Comparison of ENCODE assay signal across 20 cellular contexts in the genomic region with DNA sequence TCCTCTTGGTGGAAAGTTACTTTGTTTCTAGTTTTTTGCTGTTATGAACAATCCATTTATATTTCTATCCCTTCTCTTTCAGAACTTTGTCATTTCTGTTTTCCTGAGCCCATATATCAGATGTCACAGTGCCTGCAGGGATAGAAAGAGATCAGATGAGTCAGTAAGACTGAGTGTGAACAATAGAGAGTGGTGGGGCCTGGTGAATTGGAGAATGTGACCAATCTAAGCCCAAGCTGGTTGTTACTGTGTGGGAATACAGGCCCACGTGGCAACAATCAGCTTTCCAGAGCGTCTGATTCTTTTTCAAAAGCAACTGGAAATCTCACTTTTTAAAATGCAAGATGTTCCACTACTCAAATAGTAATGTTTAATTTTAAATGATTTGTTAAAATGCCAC. TPM values are rescaled to one million over a fixed set of nuclear protein-coding genes. Genes with fewer than 3 reads are reported as not detected.
DNase-seq lines count a peak whose midpoint lies in the region; ATAC-seq, FAIRE-seq and TF ChIP-seq lines count a peak whose summit lies in the region.
"Had no signal": no experiment of that assay in that cellular context is flagged by ENCODE, and none has a peak within 500 bp of the region (broad histone marks: within the 10 kb centered on the region; RNA-seq: fewer than 3 reads in every experiment).

No MANE protein-coding gene starts in this region.

- H3K79me2 ChIP-seq in GM12878 (ENCODE audit: control insufficient read depth, insufficient read depth, low read length) = peaks cover 50% of the 10 kb centered on the region

- RAD21 ChIA-PET in GM12878 (lab: Charles Lee; ENCODE audit: unreplicated experiment) = interaction anchor here (0.7 to 2.4 kb wide), 3 partner anchors 18 to 28 kb away, joined by 3 to 6 read pairs (median 4); a partner anchor contains a TSS

- H3K36me3 ChIP-seq in HUES64 (ENCODE audit: insufficient read depth, low read length) (peaks cover 54% of the 10 kb centered on the region), GM12878 (ENCODE audit: control insufficient read depth in 2 of 2, insufficient read depth in 2 of 2, low read length in 1 of 2) (peaks cover 0 to 16% of the 10 kb centered on the region in 2 experiments; a peak in 3 of 4 replicates)

- no peak overlapping the region for H2AFZ ChIP-seq in GM12878 (ENCODE audit: control insufficient read depth, low read depth, low read length)
- H2AFZ ChIP-seq: GM23248 had no signal

- H3K27ac Mint-ChIP-seq in activated CD4-positive, alpha-beta T cell treated with anti-CD3 and anti-CD28 coated beads for 36 hours = peak overlapping the region; percentile 66
- H3K27ac Mint-ChIP-seq in neural crest cell (ENCODE audit: unreplicated experiment) = peak overlapping the region; percentile 82
- H3K27ac Mint-ChIP-seq: activated naive CD4-positive, alpha-beta T cell treated with anti-CD3 and anti-CD28 coated beads, Interleukin-2, amount 50 U/mL, for 24 hours; CD8-positive, alpha-beta T cell; nephron had no signal

- TF ChIP-seq POLR2A in GM12878 (IDR thresholded peaks at IDR 0.05; ENCODE audit: low read depth, low read length) = no peak

- no peaks in the 10 kb centered on the region for H3K9me3 ChIP-seq in HUES64 (ENCODE audit: insufficient read depth, low read depth, low read length)
- H3K9me3 ChIP-seq in GM12878 (replicated peaks; ENCODE audit: control insufficient read depth, insufficient read depth, low read length) = no peaks in the 10 kb centered on the region

- peaks cover 7% of the 10 kb centered on the region; the same call in 1 of the 2 replicates for H3K4me1 ChIP-seq in HUES64 (ENCODE audit: insufficient read depth, low read length)
- H3K4me1 ChIP-seq in GM12878 (ENCODE audit: control insufficient read depth, insufficient read depth, low read length) = peaks cover 17% of the 10 kb centered on the region; the same call in 1 of the 2 replicates

- intact Hi-C loops in activated CD4-positive, alpha-beta T cell treated with anti-CD3 and anti-CD28 coated beads for 36 hours (cut with DNase I, micrococcal nuclease) = no loop called here
- intact Hi-C loops in GM12878 (cut with micrococcal nuclease; ENCODE audit: unreplicated experiment) = no loop called here

- no TSS peak for BruUV-seq in GM12878 (replicated peaks; lab: Mats Ljungman, UMichigan)

- SMC1A ChIA-PET in GM12878 (lab: Charles Lee; ENCODE audit: uncharacterized antibody, unreplicated experiment) = interaction anchor here (0.6 to 1.2 kb wide), 3 partner anchors 8 to 147 kb away, joined by 3 to 6 read pairs (median 3); no protein-coding TSS in a partner anchor

- H3K27me3 Mint-ChIP-seq in activated CD4-positive, alpha-beta T cell treated with anti-CD3 and anti-CD28 coated beads for 36 hours = no peaks in the 10 kb centered on the region
- no peaks in the 10 kb centered on the region for H3K27me3 Mint-ChIP-seq in neural crest cell (ENCODE audit: low read depth)
- H3K27me3 Mint-ChIP-seq: activated naive CD4-positive, alpha-beta T cell treated with anti-CD3 and anti-CD28 coated beads, Interleukin-2, amount 50 U/mL, for 24 hours had no signal

- WGBS in HUES64 = 82% methylated on average over 2 of the region's 2 CpGs
- 90% methylated on average over 2 of the region's 2 CpGs for WGBS in GM12878 (ENCODE audit: insufficient coverage, insufficient replicate concordance, low lambda C conversion rate, missing lambda C conversion rate)

- H3K4me3 ChIP-seq in HUES64 (ENCODE audit: low read length) (no peak overlapping the region), GM12878 (no peak overlapping the region)
- H3K4me3 ChIP-seq: GM23248 had no signal

- no peak for TF ChIP-seq EP300 in GM12878 (IDR thresholded peaks at IDR 0.05; ENCODE audit: borderline replicate concordance in 1 of 2, control insufficient read depth in 1 of 2, low read depth in 2 of 2, low read length in 2 of 2)

- DNase-seq in activated CD4-positive, alpha-beta T cell treated with anti-CD3 and anti-CD28 coated beads for 36 hours = peak; percentile 14
- DNase-seq in activated CD4-positive, alpha-beta T cell treated with anti-CD3 and anti-CD28 coated beads, Interleukin-2, amount 50 U/mL, for 4 hours = no peak
- DNase-seq in GM12878 (ENCODE audit: low read depth, low spot score) = no peak
- no peak for DNase-seq in neural crest cell (ENCODE audit: low read depth, low spot score)
- no peak for DNase-seq in GM19238 (ENCODE audit: insufficient read length, low spot score)
- no peak for DNase-seq in NK-92 (lab: John Stamatoyannopoulos, UW; ENCODE audit: unreplicated experiment)
- DNase-seq in left lobe of liver (ENCODE audit: low spot score) = no peak
- DNase-seq: 8988T; activated CD8-positive, alpha-beta memory T cell treated with anti-CD3 and anti-CD28 coated beads for 24 hours; CD8-positive, alpha-beta T cell; GM23248; Kasumi-1; NCI-H187; NCI-H774; Right ventricle myocardium superior; T-helper 9 cell had no signal

- in situ Hi-C loops in GM12878 (cut with MboI) = no loop called here

- H3K4me2 ChIP-seq in GM12878 (ENCODE audit: control insufficient read depth, insufficient read depth) = peak overlapping the region; percentile 61

- CTCF ChIA-PET in activated CD4-positive, alpha-beta T cell treated with anti-CD3 and anti-CD28 coated beads for 36 hours (lab: Charles Lee) = interaction anchor here (2.4 kb wide), 1 partner anchor 17 kb away, joined by 14 read pairs; no protein-coding TSS in a partner anchor
- CTCF ChIA-PET in GM12878 (lab: Yijun Ruan, JAX) = interaction anchor here (1.3 to 2.2 kb wide), 4 partner anchors 16 to 854 kb away, joined by 3 to 5 read pairs (median 3); no protein-coding TSS in a partner anchor

- H3K27me3 ChIP-seq in HUES64 (ENCODE audit: insufficient read depth, low read length) = no peaks in the 10 kb centered on the region
- H3K27me3 ChIP-seq in GM12878 (replicated peaks in 1 of 2; ENCODE audit: control insufficient read depth in 2 of 2, insufficient read depth in 2 of 2, low read length in 1 of 2) = no peaks in the 10 kb centered on the region

- H3K4me3 Mint-ChIP-seq in activated CD4-positive, alpha-beta T cell treated with anti-CD3 and anti-CD28 coated beads for 36 hours = no peak overlapping the region
- H3K4me3 Mint-ChIP-seq in neural crest cell = no peak overlapping the region
- H3K4me3 Mint-ChIP-seq: CD8-positive, alpha-beta T cell; nephron had no signal

- H3K9ac ChIP-seq in HUES64 (ENCODE audit: low read depth, low read length) = peak overlapping the region; percentile 47; the same call in 1 of the 2 replicates
- H3K9ac ChIP-seq in GM12878 (ENCODE audit: control insufficient read depth, insufficient read depth, low read length) = peak overlapping the region; percentile 7; the same call in 1 of the 2 replicates
- H3K9ac ChIP-seq: GM23248 had no signal

- H4K20me1 ChIP-seq in GM12878 (ENCODE audit: control insufficient read depth, insufficient read depth) = no peaks in the 10 kb centered on the region

- peaks cover 43% of the 10 kb centered on the region for H3K4me1 Mint-ChIP-seq in activated CD4-positive, alpha-beta T cell treated with anti-CD3 and anti-CD28 coated beads for 36 hours
- peaks cover 8% of the 10 kb centered on the region for H3K4me1 Mint-ChIP-seq in neural crest cell
- H3K4me1 Mint-ChIP-seq: nephron had no signal

- POLR2A ChIA-PET in activated CD4-positive, alpha-beta T cell treated with anti-CD3 and anti-CD28 coated beads for 36 hours (lab: Charles Lee) = interaction anchor here (0.6 kb wide), 1 partner anchor 1585 kb away, joined by 3 read pairs; no protein-coding TSS in a partner anchor
- POLR2A ChIA-PET in GM12878 (lab: Charles Lee) = interaction anchor here (1.0 kb wide), 1 partner anchor 19 kb away, joined by 3 read pairs; no protein-coding TSS in a partner anchor

- no peak for FAIRE-seq in GM12878 (lab: Jason Lieb, UNC)

- H3K9me3 Mint-ChIP-seq in activated CD4-positive, alpha-beta T cell treated with anti-CD3 and anti-CD28 coated beads for 36 hours (ENCODE audit: low read depth) = no peaks in the 10 kb centered on the region
- H3K9me3 Mint-ChIP-seq in neural crest cell = peaks cover 3% of the 10 kb centered on the region
- H3K9me3 Mint-ChIP-seq: activated naive CD4-positive, alpha-beta T cell treated with anti-CD3 and anti-CD28 coated beads, Interleukin-2, amount 50 U/mL, for 24 hours; nephron had no signal

- ATAC-seq in activated CD4-positive, alpha-beta T cell treated with anti-CD3 and anti-CD28 coated beads for 36 hours = peak; percentile 81
- peak; percentile 72 for ATAC-seq in GM12878
- ATAC-seq in left lobe of liver = no peak
- ATAC-seq: CD8-positive, alpha-beta T cell had no signal

- H3K36me3 Mint-ChIP-seq in activated CD4-positive, alpha-beta T cell treated with anti-CD3 and anti-CD28 coated beads for 36 hours (ENCODE audit: low read depth) = peaks cover 59% of the 10 kb centered on the region
- peaks cover 35% of the 10 kb centered on the region for H3K36me3 Mint-ChIP-seq in neural crest cell (ENCODE audit: low read depth)

- TF ChIP-seq RAD21 in GM12878 (IDR thresholded peaks at IDR 0.05; ENCODE audit: insufficient read depth, low read depth, low read length) = no peak

- H3K27ac ChIP-seq in HUES64 (ENCODE audit: low read depth, low read length) (no peak overlapping the region), GM12878 (ENCODE audit: control insufficient read depth, insufficient read depth) (peak overlapping the region; percentile 45; the same call in 1 of the 2 replicates)
- H3K27ac ChIP-seq: epithelial cell of prostate, GM23248 had no signal

- TF ChIP-seq CTCF in GM12878 (IDR thresholded peaks at IDR 0.05 in 2 of 3, conservative IDR thresholded peaks at IDR 0.05 in 1 of 3; ENCODE audit: control insufficient read depth in 2 of 3, extremely low read depth in 1 of 3, insufficient read depth in 1 of 3, low read depth in 3 of 3, low read length in 3 of 3) (no peak), neural crest cell (conservative IDR thresholded peaks at IDR 0.05) (no peak)

RNA-seq across cellular contexts. Expression of a gene that starts 9.4 kb away (rescaled TPM):
- total RNA-seq in activated CD4-positive, alpha-beta T cell treated with anti-CD3 and anti-CD28 coated beads for 36 hours = 10 to 100 TPM; 47.1 to 55.8 TPM
- polyA plus RNA-seq in HUES64 (2013, experiment 1 of 2) = 57.4 TPM
- polyA plus RNA-seq in HUES64 (2013, experiment 2 of 2) = 48.9 TPM
- total RNA-seq in GM12878 (2013; cell fraction: nucleolus; rRNA removed) = 94.9 and 104 TPM in 2 replicates
- total RNA-seq in GM12878 (2014; rRNA removed) = 49.1 and 61.9 TPM in 2 replicates
- total RNA-seq in GM12878 (2014; rRNA removed; fragmentation: Illumina TruSeq; extraction: Trizol) = 66.6 and 69.3 TPM in 2 replicates
- total RNA-seq in GM12878 (2021) = 84.7 and 86.6 TPM in 2 replicates
- 108 TPM for polyA plus RNA-seq in GM12878 (2011; ENCODE audit: low read depth)
- 153 and 159 TPM in 2 replicates for polyA plus RNA-seq in GM12878 (2011; rRNA removed)
- polyA plus RNA-seq in GM12878 (2011; cell fraction: cytosol; rRNA removed) = 62.3 and 76.7 TPM in 2 replicates
- 77.1 and 78.1 TPM in 2 replicates for polyA plus RNA-seq in GM12878 (2011; cell fraction: nucleus; rRNA removed)
- polyA plus RNA-seq in GM12878 (2012) = 64.4 and 78.0 TPM in 2 replicates
- 97.1 and 108 TPM in 2 replicates for polyA plus RNA-seq in GM12878 (2014; fragmentation: Illumina TruSeq; extraction: Trizol)
- polyA plus RNA-seq in GM12878 (2014; fragmentation: Nextera tagmentation; extraction: Ambion mirVana) = 10 to 100 TPM; 69.2 to 72.5 TPM
- polyA plus RNA-seq in GM12878 (2014; rRNA removed) = 66.4 and 76.2 TPM in 2 replicates
- 100 to 1,000 TPM; 123 to 126 TPM for polyA plus RNA-seq in GM12878 (2016; fragmentation: Nextera tagmentation; extraction: Ambion mirVana)
- polyA minus RNA-seq in GM12878 (2011; rRNA and poly(A)+ RNA removed) = 97.7 and 177 TPM in 2 replicates
- polyA minus RNA-seq in GM12878 (2011; cell fraction: cytosol; rRNA and poly(A)+ RNA removed) = 19.9 and 30.1 TPM in 2 replicates
- 23.0 and 29.5 TPM in 2 replicates for polyA minus RNA-seq in GM12878 (2011; cell fraction: nucleus; rRNA and poly(A)+ RNA removed)
- 95.7 and 96.7 TPM in 2 replicates for total RNA-seq in neural crest cell
- 17.2 TPM for total RNA-seq in left lobe of liver

RNA-seq across cellular contexts. Expression of a gene that starts 9.6 kb away (rescaled TPM):
- 10 to 100 TPM; 23.1 to 23.5 TPM for total RNA-seq in activated CD4-positive, alpha-beta T cell treated with anti-CD3 and anti-CD28 coated beads for 36 hours
- 22.7 TPM for polyA plus RNA-seq in HUES64 (2013, experiment 1 of 2)
- polyA plus RNA-seq in HUES64 (2013, experiment 2 of 2) = 22.4 TPM
- total RNA-seq in GM12878 (2013; cell fraction: nucleolus; rRNA removed) = 46.5 and 51.4 TPM in 2 replicates
- total RNA-seq in GM12878 (2014; rRNA removed) (15.8 and 18.0 TPM in 2 replicates), GM12878 (2014; rRNA removed; fragmentation: Illumina TruSeq; extraction: Trizol) (23.4 and 23.8 TPM in 2 replicates), GM12878 (2021) (17.1 and 17.3 TPM in 2 replicates), neural crest cell (25.6 and 26.6 TPM in 2 replicates), left lobe of liver (4.6 TPM)
- 15.2 TPM for polyA plus RNA-seq in GM12878 (2011; ENCODE audit: low read depth)
- polyA plus RNA-seq in GM12878 (2011; rRNA removed) (12.4 and 18.8 TPM in 2 replicates), GM12878 (2014; fragmentation: Illumina TruSeq; extraction: Trizol) (18.7 and 22.6 TPM in 2 replicates), GM12878 (2014; fragmentation: Nextera tagmentation; extraction: Ambion mirVana) (10 to 100 TPM in 1 of 2 experiments, 1 to 10 TPM in 1; 9.2 to 15.1 TPM), GM12878 (2014; rRNA removed) (12.2 and 17.8 TPM in 2 replicates), GM12878 (2016; fragmentation: Nextera tagmentation; extraction: Ambion mirVana) (10 to 100 TPM; 22.4 to 24.6 TPM)
- 6.7 and 7.9 TPM in 2 replicates for polyA plus RNA-seq in GM12878 (2011; cell fraction: cytosol; rRNA removed)
- 7.9 and 10.9 TPM in 2 replicates for polyA plus RNA-seq in GM12878 (2011; cell fraction: nucleus; rRNA removed)
- 11.0 and 12.7 TPM in 2 replicates for polyA plus RNA-seq in GM12878 (2012)
- 14.9 and 16.9 TPM in 2 replicates for polyA minus RNA-seq in GM12878 (2011; rRNA and poly(A)+ RNA removed)
- polyA minus RNA-seq in GM12878 (2011; cell fraction: cytosol; rRNA and poly(A)+ RNA removed) = 7.5 and 8.0 TPM in 2 replicates
- polyA minus RNA-seq in GM12878 (2011; cell fraction: nucleus; rRNA and poly(A)+ RNA removed) = 12.9 and 24.2 TPM in 2 replicates

RNA-seq across cellular contexts. Expression of a gene that starts 28.0 kb away (rescaled TPM):
- 100 to 1,000 TPM in 1 of 2 experiments, 10 to 100 TPM in 1; 91.4 to 120 TPM for total RNA-seq in activated CD4-positive, alpha-beta T cell treated with anti-CD3 and anti-CD28 coated beads for 36 hours
- 95.2 TPM for polyA plus RNA-seq in HUES64 (2013, experiment 1 of 2)
- polyA plus RNA-seq in HUES64 (2013, experiment 2 of 2) = 107 TPM
- 30.3 and 31.3 TPM in 2 replicates for total RNA-seq in GM12878 (2013; cell fraction: nucleolus; rRNA removed)
- 67.2 and 79.9 TPM in 2 replicates for total RNA-seq in GM12878 (2014; rRNA removed)
- 23.4 and 27.3 TPM in 2 replicates for total RNA-seq in GM12878 (2014; rRNA removed; fragmentation: Illumina TruSeq; extraction: Trizol)
- total RNA-seq in GM12878 (2021) = 120 and 124 TPM in 2 replicates
- 34.9 TPM for polyA plus RNA-seq in GM12878 (2011; ENCODE audit: low read depth)
- 31.1 and 59.2 TPM in 2 replicates for polyA plus RNA-seq in GM12878 (2011; rRNA removed)
- polyA plus RNA-seq in GM12878 (2011; cell fraction: cytosol; rRNA removed) = 130 and 143 TPM in 2 replicates
- 110 and 138 TPM in 2 replicates for polyA plus RNA-seq in GM12878 (2011; cell fraction: nucleus; rRNA removed)
- 57.2 and 62.7 TPM in 2 replicates for polyA plus RNA-seq in GM12878 (2012)
- polyA plus RNA-seq in GM12878 (2014; fragmentation: Illumina TruSeq; extraction: Trizol) = 145 and 189 TPM in 2 replicates
- polyA plus RNA-seq in GM12878 (2014; fragmentation: Nextera tagmentation; extraction: Ambion mirVana) = 10 to 100 TPM; 11.3 to 19.5 TPM
- polyA plus RNA-seq in GM12878 (2014; rRNA removed) = 89.2 and 107 TPM in 2 replicates
- 100 to 1,000 TPM; 184 to 191 TPM for polyA plus RNA-seq in GM12878 (2016; fragmentation: Nextera tagmentation; extraction: Ambion mirVana)
- 91.2 and 129 TPM in 2 replicates for polyA minus RNA-seq in GM12878 (2011; rRNA and poly(A)+ RNA removed)
- 66.0 and 72.7 TPM in 2 replicates for polyA minus RNA-seq in GM12878 (2011; cell fraction: cytosol; rRNA and poly(A)+ RNA removed)
- polyA minus RNA-seq in GM12878 (2011; cell fraction: nucleus; rRNA and poly(A)+ RNA removed) = 30.6 and 52.5 TPM in 2 replicates
- total RNA-seq in neural crest cell = 108 and 119 TPM in 2 replicates
- 1.0 TPM for total RNA-seq in left lobe of liver

RNA-seq across cellular contexts. Expression of a gene that starts 54.6 kb away (rescaled TPM):
- 100 to 1,000 TPM in 1 of 2 experiments, 10 to 100 TPM in 1; 81.5 to 158 TPM for total RNA-seq in activated CD4-positive, alpha-beta T cell treated with anti-CD3 and anti-CD28 coated beads for 36 hours
- 160 TPM for polyA plus RNA-seq in HUES64 (2013, experiment 1 of 2)
- 148 TPM for polyA plus RNA-seq in HUES64 (2013, experiment 2 of 2)
- total RNA-seq in GM12878 (2013; cell fraction: nucleolus; rRNA removed) = 11.1 and 12.3 TPM in 2 replicates
- total RNA-seq in GM12878 (2014; rRNA removed) = 258 and 271 TPM in 2 replicates
- 115 and 123 TPM in 2 replicates for total RNA-seq in GM12878 (2014; rRNA removed; fragmentation: Illumina TruSeq; extraction: Trizol)
- 131 and 137 TPM in 2 replicates for total RNA-seq in GM12878 (2021)
- 86.6 TPM for polyA plus RNA-seq in GM12878 (2011; ENCODE audit: low read depth)
- 237 and 375 TPM in 2 replicates for polyA plus RNA-seq in GM12878 (2011; rRNA removed)
- 185 and 215 TPM in 2 replicates for polyA plus RNA-seq in GM12878 (2011; cell fraction: cytosol; rRNA removed)
- polyA plus RNA-seq in GM12878 (2011; cell fraction: nucleus; rRNA removed) = 124 and 138 TPM in 2 replicates
- polyA plus RNA-seq in GM12878 (2012) = 126 and 136 TPM in 2 replicates
- polyA plus RNA-seq in GM12878 (2014; fragmentation: Illumina TruSeq; extraction: Trizol) = 64.1 and 79.9 TPM in 2 replicates
- polyA plus RNA-seq in GM12878 (2014; fragmentation: Nextera tagmentation; extraction: Ambion mirVana) = 100 to 1,000 TPM in 1 of 2 experiments, 10 to 100 TPM in 1; 99.8 to 226 TPM
- polyA plus RNA-seq in GM12878 (2014; rRNA removed) = 325 and 378 TPM in 2 replicates
- 100 to 1,000 TPM; 564 to 584 TPM for polyA plus RNA-seq in GM12878 (2016; fragmentation: Nextera tagmentation; extraction: Ambion mirVana)
- 22.7 and 25.8 TPM in 2 replicates for polyA minus RNA-seq in GM12878 (2011; rRNA and poly(A)+ RNA removed)
- polyA minus RNA-seq in GM12878 (2011; cell fraction: cytosol; rRNA and poly(A)+ RNA removed) = 35.7 and 37.4 TPM in 2 replicates
- polyA minus RNA-seq in GM12878 (2011; cell fraction: nucleus; rRNA and poly(A)+ RNA removed) = 9.4 and 18.8 TPM in 2 replicates
- 104 and 105 TPM in 2 replicates for total RNA-seq in neural crest cell
- 64.3 TPM for total RNA-seq in left lobe of liver

Comparison
In these comparisons a context has a peak if more than half of its experiments do, and no peak if none do; other contexts are left out.
1. RNA of a gene that starts 28.0 kb away (total RNA-seq): 91.4 to 120 TPM in activated CD4-positive, alpha-beta T cell treated with anti-CD3 and anti-CD28 coated beads for 36 hours, 108 to 119 TPM in neural crest cell and 23.4 to 124 TPM in GM12878; 1.0 TPM in left lobe of liver (single experiment); every median in the first group is over 10 times any median in the second.